Comparison of ENCODE assay signal across 21 cellular contexts in genomic region chr1:4851666-4852065, GRCh38.
"Had no signal": no experiment of that assay in that cellular context is flagged by ENCODE, and none has a peak within 500 bp of the region (broad histone marks: within the 10 kb centered on the region; RNA-seq: fewer than 3 reads in every experiment).

No MANE protein-coding gene starts in this region.

- H3K4me3 ChIP-seq: esophagus muscularis mucosa, hepatocyte, mucosa of descending colon, sigmoid colon, thoracic aorta, upper lobe of right lung had no signal

- H3K27ac Mint-ChIP-seq: activated CD4-positive, alpha-beta memory T cell treated with anti-CD3 and anti-CD28 coated beads for 36 hours; activated CD4-positive, alpha-beta T cell treated with anti-CD3 and anti-CD28 coated beads for 36 hours; activated naive CD4-positive, alpha-beta T cell treated with anti-CD3 and anti-CD28 coated beads, Interleukin-2, amount 50 U/mL, for 72 hours; activated T-helper 1 cell treated with anti-CD3 and anti-CD28 coated beads, Interleukin-12 subunit alpha, Interleukin-12 subunit beta, Interleukin-2, Interleukin-4 antibody, amounts not matched to agents 30 ng/mL and 10 ng/mL and 1 ng/mL, durations not matched to agents 14 hours and 24 hours and 36 hours; dendritic cell treated with granulocyte-macrophage colony-stimulating factor and Interleukin-4, amounts not matched to agents 40 ng/mL and 50 ng/mL, for 4 days; progenitor cell of endocrine pancreas; stimulated activated effector memory CD8-positive, alpha-beta T cell treated with anti-CD3 and anti-CD28 coated beads, Interleukin-12 subunit alpha, Interleukin-12 subunit beta, amount 100 ng/mL, for 72 hours; WTC11 had no signal

- H3K4me1 Mint-ChIP-seq: activated CD4-positive, alpha-beta T cell treated with anti-CD3 and anti-CD28 coated beads for 36 hours; naive B cell; stimulated activated effector memory CD8-positive, alpha-beta T cell treated with anti-CD3 and anti-CD28 coated beads, Interleukin-12 subunit alpha, Interleukin-12 subunit beta, amount 100 ng/mL, for 72 hours; WTC11 had no signal

- ATAC-seq: activated CD4-positive, alpha-beta T cell treated with anti-CD3 and anti-CD28 coated beads for 36 hours; activated naive CD4-positive, alpha-beta T cell treated with anti-CD3 and anti-CD28 coated beads, Interleukin-2, amount 50 U/mL, for 72 hours; mucosa of descending colon; stimulated activated effector memory CD8-positive, alpha-beta T cell treated with anti-CD3 and anti-CD28 coated beads, Interleukin-12 subunit alpha, Interleukin-12 subunit beta, amount 100 ng/mL, for 72 hours; upper lobe of right lung; WTC11 had no signal

- H3K9me3 ChIP-seq: mucosa of descending colon, thoracic aorta, upper lobe of right lung had no signal

- H3K36me3 ChIP-seq: esophagus muscularis mucosa, sigmoid colon, thoracic aorta, upper lobe of right lung had no signal

- H3K4me3 Mint-ChIP-seq: activated CD4-positive, alpha-beta memory T cell treated with anti-CD3 and anti-CD28 coated beads for 36 hours; activated CD4-positive, alpha-beta T cell treated with anti-CD3 and anti-CD28 coated beads for 36 hours; activated T-helper 1 cell treated with anti-CD3 and anti-CD28 coated beads, Interleukin-12 subunit alpha, Interleukin-12 subunit beta, Interleukin-2, Interleukin-4 antibody, amounts not matched to agents 30 ng/mL and 10 ng/mL and 1 ng/mL, durations not matched to agents 14 hours and 24 hours and 36 hours; dendritic cell treated with granulocyte-macrophage colony-stimulating factor and Interleukin-4, amounts not matched to agents 40 ng/mL and 50 ng/mL, for 4 days; naive B cell; neural crest cell; stimulated activated effector memory CD8-positive, alpha-beta T cell treated with anti-CD3 and anti-CD28 coated beads, Interleukin-12 subunit alpha, Interleukin-12 subunit beta, amount 100 ng/mL, for 72 hours; WTC11 had no signal

- H3K27me3 Mint-ChIP-seq: dendritic cell treated with granulocyte-macrophage colony-stimulating factor and Interleukin-4, amounts not matched to agents 40 ng/mL and 50 ng/mL, for 4 days had no signal

- DNase-seq: activated CD4-positive, alpha-beta memory T cell treated with anti-CD3 and anti-CD28 coated beads for 36 hours; activated CD4-positive, alpha-beta T cell treated with anti-CD3 and anti-CD28 coated beads for 36 hours; activated gamma-delta T cell treated with Interleukin-2 at 50 U/mL for 16 hours; activated T-cell treated with anti-CD3 and anti-CD28 coated beads for 4 hours; effector CD8-positive, alpha-beta T cell; mesenchymal stem cell; mucosa of descending colon; naive B cell; sigmoid colon; stimulated activated CD4-positive, alpha-beta T cell treated with anti-CD3 and anti-CD28 coated beads, Interleukin-4, amount 100 ng/mL, for 24 hours; upper lobe of right lung had no signal

- H3K27ac ChIP-seq: esophagus muscularis mucosa, hepatocyte, sigmoid colon, thoracic aorta, upper lobe of right lung had no signal

- H3K27me3 ChIP-seq: esophagus muscularis mucosa, hepatocyte, sigmoid colon, upper lobe of right lung had no signal

- H3K36me3 Mint-ChIP-seq: activated CD4-positive, alpha-beta memory T cell treated with anti-CD3 and anti-CD28 coated beads for 36 hours; activated naive CD4-positive, alpha-beta T cell treated with anti-CD3 and anti-CD28 coated beads, Interleukin-2, amount 50 U/mL, for 72 hours; naive B cell; stimulated activated effector memory CD8-positive, alpha-beta T cell treated with anti-CD3 and anti-CD28 coated beads, Interleukin-12 subunit alpha, Interleukin-12 subunit beta, amount 100 ng/mL, for 72 hours had no signal

- H3K4me1 ChIP-seq: esophagus muscularis mucosa, sigmoid colon, upper lobe of right lung had no signal
